Comparison of ENCODE assay signal across 20 cellular contexts in genomic region chr2:236354056-236354940, GRCh38.
"Had no signal": no experiment of that assay in that cellular context is flagged by ENCODE, and none has a peak within 500 bp of the region (broad histone marks: within the 10 kb centered on the region; RNA-seq: fewer than 3 reads in every experiment).

No MANE protein-coding gene starts in this region.

- H3K27me3 Mint-ChIP-seq: activated CD4-positive, alpha-beta T cell treated with anti-CD3 and anti-CD28 coated beads, Interleukin-2, amount 10 ng/mL, durations not matched to agents 24 days and 14 days had no signal

- ATAC-seq: T-cell had no signal

- H3K36me3 Mint-ChIP-seq: activated naive CD8-positive, alpha-beta T cell treated with anti-CD3 and anti-CD28 coated beads for 36 hours; T-cell had no signal

- DNase-seq: activated B cell treated with CpG ODN at 0.5 μM for 24 hours; activated CD4-positive, alpha-beta T cell treated with anti-CD3 and anti-CD28 coated beads for 1 hour; activated CD4-positive, alpha-beta T cell treated with anti-CD3 and anti-CD28 coated beads, Interleukin-2, amount 10 ng/mL, durations not matched to agents 24 days and 14 days; activated CD4-positive, alpha-beta T cell treated with anti-CD3 and anti-CD28 coated beads, Interleukin-2, amount 50 U/mL, for 48 hours; activated CD8-positive, alpha-beta memory T cell treated with anti-CD3 and anti-CD28 coated beads, Interleukin-2, amount 50 U/mL, for 4 hours; activated naive CD4-positive, alpha-beta T cell treated with Interleukin-2 at 50 U/mL for 16 hours; activated naive CD8-positive, alpha-beta T cell treated with anti-CD3 and anti-CD28 coated beads for 36 hours; activated T-cell treated with anti-CD3 and anti-CD28 coated beads, Interleukin-2, amount 50 U/mL, for 1 hour; cerebellar nuclear complex; KBM-7; NCI-H1048; NCI-H146; NCI-H187 treated with DMSO at 0.1 percent for 48 hours; NCI-H2081 treated with DMSO at 0.1 percent for 48 hours; NCI-H446; NCI-H524; SHP77 treated with DMSO at 0.1 percent for 48 hours; T-cell; T-helper 2 cell; T1000 had no signal

- H3K27ac Mint-ChIP-seq: activated B cell treated with CpG ODN at 0.5 μM for 24 hours; activated CD4-positive, alpha-beta T cell treated with anti-CD3 and anti-CD28 coated beads, Interleukin-2, amount 10 ng/mL, durations not matched to agents 24 days and 14 days; activated naive CD8-positive, alpha-beta T cell treated with anti-CD3 and anti-CD28 coated beads for 36 hours; T-cell had no signal

- H3K4me3 Mint-ChIP-seq: activated B cell treated with CpG ODN at 0.5 μM for 24 hours; activated CD4-positive, alpha-beta T cell treated with anti-CD3 and anti-CD28 coated beads, Interleukin-2, amount 10 ng/mL, durations not matched to agents 24 days and 14 days; activated naive CD8-positive, alpha-beta T cell treated with anti-CD3 and anti-CD28 coated beads for 36 hours; T-cell had no signal

- H3K9me3 Mint-ChIP-seq: activated B cell treated with CpG ODN at 0.5 μM for 24 hours; activated CD4-positive, alpha-beta T cell treated with anti-CD3 and anti-CD28 coated beads, Interleukin-2, amount 10 ng/mL, durations not matched to agents 24 days and 14 days; activated naive CD8-positive, alpha-beta T cell treated with anti-CD3 and anti-CD28 coated beads for 36 hours; T-cell had no signal
